8 cellular contexts compared by ENCODE assay signal in the genomic region with DNA sequence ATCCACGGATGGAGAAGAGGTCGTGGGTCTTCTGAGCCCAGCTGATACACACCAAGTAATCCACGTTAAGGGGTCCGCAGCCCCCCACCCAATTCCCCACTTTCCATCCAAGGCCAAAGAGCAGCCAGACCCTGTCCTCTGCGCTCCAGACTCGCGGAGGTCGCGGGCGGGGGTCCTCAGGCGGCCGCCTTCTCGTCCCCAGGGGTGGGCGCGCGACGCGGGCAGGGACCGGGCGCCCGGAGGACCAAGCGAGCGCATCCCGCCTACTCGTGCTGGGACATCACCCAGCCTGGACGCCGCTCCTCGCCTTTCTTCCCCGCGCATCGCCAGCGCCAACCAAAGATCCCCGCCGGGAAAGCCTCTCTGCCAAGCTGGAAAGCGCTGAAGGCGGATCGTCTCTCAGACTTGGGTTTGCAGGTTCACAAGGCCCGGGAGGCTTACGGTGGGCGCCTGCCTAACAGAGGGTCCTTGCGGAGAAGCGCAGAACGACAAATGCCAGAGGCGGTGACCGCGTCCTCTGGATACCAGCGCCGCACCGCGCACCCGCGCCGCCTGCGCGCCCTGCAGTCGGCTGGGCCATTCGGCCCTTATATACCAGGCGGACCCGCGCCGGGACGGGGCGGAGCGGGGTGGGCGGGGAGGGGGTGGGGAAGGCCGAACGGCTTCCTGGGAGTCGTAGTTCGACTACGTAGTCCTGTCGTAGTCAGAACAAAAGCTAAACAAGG.
A peak's percentile ranks its signal among the peaks of the same experiment; 100 is the strongest.
DNase-seq lines count a peak whose midpoint lies in the region; ATAC-seq and TF ChIP-seq lines count a peak whose summit lies in the region.

No MANE protein-coding gene starts in this region.

- 1% methylated on average over 71 of the region's 71 CpGs for WGBS in thymus

- H3K36me3 Mint-ChIP-seq in activated naive CD4-positive, alpha-beta T cell treated with anti-CD3 and anti-CD28 coated beads, Interleukin-2, amount 50 U/mL, for 72 hours = peaks cover 0 to 10% of the 10 kb centered on the region in 2 donors

- no peaks in the 10 kb centered on the region for H3K36me3 ChIP-seq in thymus (ENCODE audit: control insufficient read depth, insufficient read depth)

- no peaks in the 10 kb centered on the region for H3K9me3 Mint-ChIP-seq in activated naive CD4-positive, alpha-beta T cell treated with anti-CD3 and anti-CD28 coated beads, Interleukin-2, amount 50 U/mL, for 72 hours

- peak overlapping the region; percentile 47 for H3K4me3 ChIP-seq in thymus (ENCODE audit: low read length)

- peak; percentile 97 for DNase-seq in AG08395 (ENCODE audit: low spot score)
- DNase-seq in activated naive CD4-positive, alpha-beta T cell treated with anti-CD3 and anti-CD28 coated beads, Interleukin-2, amount 50 U/mL, for 72 hours (ENCODE audit: low spot score in 2 of 2) = peak in 1 of 2 donors; percentile 75
- peak; percentile 94 for DNase-seq in glomerular visceral epithelial cell (ENCODE audit: extremely low spot score)
- peak; percentile 79 for DNase-seq in occipital lobe (lab: John Stamatoyannopoulos, UW)

- no peak overlapping the region for H3K27ac ChIP-seq in thymus (ENCODE audit: low read depth)

- peaks cover 31% of the 10 kb centered on the region for H3K27me3 ChIP-seq in thymus (ENCODE audit: control insufficient read depth, insufficient read depth)

- peaks cover 2% of the 10 kb centered on the region for H3K4me1 ChIP-seq in thymus (ENCODE audit: control insufficient read depth, insufficient read depth, low read length)

- peak; percentile 68 for ATAC-seq in GM18909 (IDR thresholded peaks at IDR 0.05; ENCODE audit: poor library complexity, unreplicated experiment)
- ATAC-seq in HG03520 (IDR thresholded peaks at IDR 0.05; ENCODE audit: unreplicated experiment) = peak; percentile 75
- peak; percentile 51 to 93 for ATAC-seq in activated naive CD4-positive, alpha-beta T cell treated with anti-CD3 and anti-CD28 coated beads, Interleukin-2, amount 50 U/mL, for 72 hours

- H3K27ac Mint-ChIP-seq in activated naive CD4-positive, alpha-beta T cell treated with anti-CD3 and anti-CD28 coated beads, Interleukin-2, amount 50 U/mL, for 72 hours = peak overlapping the region in 1 of 2 donors; percentile 78

- H3K9me3 ChIP-seq in thymus (ENCODE audit: control insufficient read depth) = no peaks in the 10 kb centered on the region

TF ChIP-seq in PFSK-1, 5 proteins besides CTCF, POLR2A, EP300 and RAD21:
- TF ChIP-seq TAF1 (IDR thresholded peaks at IDR 0.05; ENCODE audit: borderline replicate concordance, insufficient read depth, low read length) = peak; percentile 66; the same call in 1 of the 2 replicates
- TF ChIP-seq POLR2AphosphoS5 (IDR thresholded peaks at IDR 0.05; ENCODE audit: low read depth, low read length) = peak; percentile 96
- no peak for TF ChIP-seq FOXP2 (optimal IDR thresholded peaks at IDR 0.05; ENCODE audit: borderline replicate concordance, extremely low read depth, extremely low read length, insufficient read depth)
- peak; percentile 34; the same call in 1 of the 2 replicates for TF ChIP-seq SIN3A (IDR thresholded peaks at IDR 0.05; ENCODE audit: borderline replicate concordance, insufficient read depth, low read length)
- TF ChIP-seq, protein P1, sequence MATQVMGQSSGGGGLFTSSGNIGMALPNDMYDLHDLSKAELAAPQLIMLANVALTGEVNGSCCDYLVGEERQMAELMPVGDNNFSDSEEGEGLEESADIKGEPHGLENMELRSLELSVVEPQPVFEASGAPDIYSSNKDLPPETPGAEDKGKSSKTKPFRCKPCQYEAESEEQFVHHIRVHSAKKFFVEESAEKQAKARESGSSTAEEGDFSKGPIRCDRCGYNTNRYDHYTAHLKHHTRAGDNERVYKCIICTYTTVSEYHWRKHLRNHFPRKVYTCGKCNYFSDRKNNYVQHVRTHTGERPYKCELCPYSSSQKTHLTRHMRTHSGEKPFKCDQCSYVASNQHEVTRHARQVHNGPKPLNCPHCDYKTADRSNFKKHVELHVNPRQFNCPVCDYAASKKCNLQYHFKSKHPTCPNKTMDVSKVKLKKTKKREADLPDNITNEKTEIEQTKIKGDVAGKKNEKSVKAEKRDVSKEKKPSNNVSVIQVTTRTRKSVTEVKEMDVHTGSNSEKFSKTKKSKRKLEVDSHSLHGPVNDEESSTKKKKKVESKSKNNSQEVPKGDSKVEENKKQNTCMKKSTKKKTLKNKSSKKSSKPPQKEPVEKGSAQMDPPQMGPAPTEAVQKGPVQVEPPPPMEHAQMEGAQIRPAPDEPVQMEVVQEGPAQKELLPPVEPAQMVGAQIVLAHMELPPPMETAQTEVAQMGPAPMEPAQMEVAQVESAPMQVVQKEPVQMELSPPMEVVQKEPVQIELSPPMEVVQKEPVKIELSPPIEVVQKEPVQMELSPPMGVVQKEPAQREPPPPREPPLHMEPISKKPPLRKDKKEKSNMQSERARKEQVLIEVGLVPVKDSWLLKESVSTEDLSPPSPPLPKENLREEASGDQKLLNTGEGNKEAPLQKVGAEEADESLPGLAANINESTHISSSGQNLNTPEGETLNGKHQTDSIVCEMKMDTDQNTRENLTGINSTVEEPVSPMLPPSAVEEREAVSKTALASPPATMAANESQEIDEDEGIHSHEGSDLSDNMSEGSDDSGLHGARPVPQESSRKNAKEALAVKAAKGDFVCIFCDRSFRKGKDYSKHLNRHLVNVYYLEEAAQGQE (IDR thresholded peaks at IDR 0.05; ENCODE audit: insufficient read depth in 1 of 2, low read depth in 2 of 2, low read length in 2 of 2) = 0 out of 4 replicates have a peak, but pooled peaks of 1 of the 2 experiments have one; percentile 23
